Comparison of ENCODE assay signal across 30 cellular contexts in genomic region chr2:168146892-168147810, GRCh38.
DNase-seq lines count a peak whose midpoint lies in the region; ATAC-seq, FAIRE-seq and TF ChIP-seq lines count a peak whose summit lies in the region.
"Had no signal": no experiment of that assay in that cellular context is flagged by ENCODE, and none has a peak within 500 bp of the region (broad histone marks: within the 10 kb centered on the region; RNA-seq: fewer than 3 reads in every experiment).

No MANE protein-coding gene starts in this region.

- H3K79me2 ChIP-seq in HepG2 (ENCODE audit: insufficient read depth, low read length) = no peaks in the 10 kb centered on the region

- H3K4me3 ChIP-seq in HepG2 (replicated peaks in 1 of 3; ENCODE audit: insufficient read depth in 1 of 3, low read depth in 2 of 3, low read length in 3 of 3) = no peak overlapping the region
- H3K4me3 ChIP-seq: gastrocnemius medialis, HAP-1, mucosa of descending colon, ovary, SJSA1, thoracic aorta had no signal

- H3K4me3 Mint-ChIP-seq in natural killer cell (no peak overlapping the region), brain (no peak overlapping the region)
- no peak overlapping the region for H3K4me3 Mint-ChIP-seq in natural killer cell treated with Interleukin-12 subunit alpha and Interleukin-12 subunit beta and Interleukin-15 and Interleukin-18, amount 100 ng/mL, for 72 hours
- H3K4me3 Mint-ChIP-seq: activated T-cell treated with anti-CD3 and anti-CD28 coated beads, Interleukin-2, amount 50 U/mL, for 72 hours; central memory CD8-positive, alpha-beta T cell; effector memory CD8-positive, alpha-beta T cell; nephron progenitor cell had no signal

- ATAC-seq in natural killer cell (no peak), HepG2 (no peak), GM18909 (IDR thresholded peaks at IDR 0.05; ENCODE audit: poor library complexity, unreplicated experiment) (no peak), GM18520 (IDR thresholded peaks at IDR 0.05; ENCODE audit: unreplicated experiment) (no peak), GM19395 (IDR thresholded peaks at IDR 0.05; ENCODE audit: unreplicated experiment) (no peak)
- ATAC-seq in natural killer cell treated with Interleukin-12 subunit alpha and Interleukin-12 subunit beta and Interleukin-15 and Interleukin-18, amount 100 ng/mL, for 72 hours = no peak
- ATAC-seq: activated CD4-positive, CD25-positive, alpha-beta regulatory T cell treated with anti-CD3 and anti-CD28 coated beads, Interleukin-2, amount 50 U/mL, for 24 hours; activated T-cell treated with anti-CD3 and anti-CD28 coated beads, Interleukin-2, amount 50 U/mL, for 72 hours; effector memory CD8-positive, alpha-beta T cell; gastrocnemius medialis; mucosa of descending colon; stimulated activated naive CD8-positive, alpha-beta T cell treated with anti-CD3 and anti-CD28 coated beads, Interleukin-15, Interleukin-2, amounts not matched to agents 100 U/mL and 50 U/mL, for 24 hours had no signal

- POLR2A ChIA-PET in HepG2 (lab: Yijun Ruan, JAX) = no interaction called here

- H3K36me3 ChIP-seq in HepG2 (replicated peaks in 1 of 2; ENCODE audit: control insufficient read depth in 1 of 2, insufficient read depth in 2 of 2, low read length in 2 of 2) = peaks cover 1 to 25% of the 10 kb centered on the region in 2 experiments
- H3K36me3 ChIP-seq: gastrocnemius medialis, HAP-1, ovary, thoracic aorta had no signal

- H3K4me1 Mint-ChIP-seq in natural killer cell = peaks cover 48 to 70% of the 10 kb centered on the region in 2 donors
- H3K4me1 Mint-ChIP-seq in natural killer cell treated with Interleukin-12 subunit alpha and Interleukin-12 subunit beta and Interleukin-15 and Interleukin-18, amount 100 ng/mL, for 72 hours (ENCODE audit: low read depth in 2 of 2) = peaks cover 10 to 42% of the 10 kb centered on the region in 2 donors
- H3K4me1 Mint-ChIP-seq in brain = peaks cover 74% of the 10 kb centered on the region

- no peak for TF ChIP-seq RAD21 in HepG2 (CRISPR knock-in tag; IDR thresholded peaks at IDR 0.05)

- no peaks in the 10 kb centered on the region for H3K27me3 ChIP-seq in HepG2 (ENCODE audit: control insufficient read depth in 1 of 2, insufficient read depth in 2 of 2, low read length in 2 of 2)
- H3K27me3 ChIP-seq: gastrocnemius medialis, ovary, SJSA1 had no signal

- peak overlapping the region; percentile 23 to 38 for H3K27ac Mint-ChIP-seq in natural killer cell
- H3K27ac Mint-ChIP-seq in natural killer cell treated with Interleukin-12 subunit alpha and Interleukin-12 subunit beta and Interleukin-15 and Interleukin-18, amount 100 ng/mL, for 72 hours = peak overlapping the region in 1 of 2 donors; percentile 40
- H3K27ac Mint-ChIP-seq in brain = peak overlapping the region in 4 of 5 experiments; percentile 10 to 66 (median 40)
- H3K27ac Mint-ChIP-seq: activated T-cell treated with anti-CD3 and anti-CD28 coated beads, Interleukin-2, amount 50 U/mL, for 72 hours; nephron progenitor cell had no signal

- no peaks in the 10 kb centered on the region for H3K9me3 Mint-ChIP-seq in natural killer cell
- no peaks in the 10 kb centered on the region for H3K9me3 Mint-ChIP-seq in natural killer cell treated with Interleukin-12 subunit alpha and Interleukin-12 subunit beta and Interleukin-15 and Interleukin-18, amount 100 ng/mL, for 72 hours
- no peaks in the 10 kb centered on the region for H3K9me3 Mint-ChIP-seq in brain
- H3K9me3 Mint-ChIP-seq: activated T-cell treated with anti-CD3 and anti-CD28 coated beads, Interleukin-2, amount 50 U/mL, for 72 hours; central memory CD8-positive, alpha-beta T cell; effector memory CD8-positive, alpha-beta T cell; nephron progenitor cell had no signal

- WGBS in HepG2 (ENCODE audit: low lambda C conversion rate) = 96% methylated on average over 9 of the region's 9 CpGs

- in situ Hi-C loops in HepG2 (cut with HindIII; ENCODE audit: extremely low pct_ligation_motif_present, low pct_unique_long_range_greater_than_20kb) = loop anchor here (25.0 kb wide), 1 partner anchor 765 kb away; the partner anchor contains the start of gene G6PC2

- no peak overlapping the region for H3K4me2 ChIP-seq in HepG2 (ENCODE audit: low read depth, low read length)

- no peak overlapping the region for H2AFZ ChIP-seq in HepG2 (ENCODE audit: low read length)

- no peak for FAIRE-seq in HepG2 (lab: Jason Lieb, UNC)
- FAIRE-seq: TTC549 had no signal

- CTCF ChIA-PET in HepG2 (lab: Yijun Ruan, JAX; ENCODE audit: low intra/inter-chr PET ratio, low total read pairs) = no interaction called here

- no TSS peak for BruUV-seq in HepG2 (replicated peaks; lab: Mats Ljungman, UMichigan)

- TF ChIP-seq POLR2A in HepG2 (IDR thresholded peaks at IDR 0.05; ENCODE audit: insufficient read depth in 1 of 2, low read depth in 2 of 2, low read length in 2 of 2) = no peak

- intact Hi-C loops in natural killer cell (cut with micrococcal nuclease) = no loop called here
- intact Hi-C loops in HepG2 (cut with micrococcal nuclease; ENCODE audit: unreplicated experiment) = no loop called here

- no peak overlapping the region for H3K27ac ChIP-seq in HepG2 (ENCODE audit: extremely low read length, insufficient read depth, low read length)
- H3K27ac ChIP-seq: ovary, SJSA1, thoracic aorta had no signal

- peaks cover 34% of the 10 kb centered on the region for H3K4me1 ChIP-seq in HepG2 (ENCODE audit: insufficient read depth, low read length)
- H3K4me1 ChIP-seq: HAP-1, SJSA1 had no signal

- no peak for TF ChIP-seq EP300 in HepG2 (IDR thresholded peaks at IDR 0.05; ENCODE audit: low read depth in 2 of 2, low read length in 2 of 2)
- TF ChIP-seq EP300 in HepG2 (CRISPR knock-in tag; IDR thresholded peaks at IDR 0.05; ENCODE audit: borderline replicate concordance) = no peak

- H3K36me3 Mint-ChIP-seq in natural killer cell = no peaks in the 10 kb centered on the region
- no peaks in the 10 kb centered on the region for H3K36me3 Mint-ChIP-seq in natural killer cell treated with Interleukin-12 subunit alpha and Interleukin-12 subunit beta and Interleukin-15 and Interleukin-18, amount 100 ng/mL, for 72 hours
- peaks cover 33% of the 10 kb centered on the region for H3K36me3 Mint-ChIP-seq in brain

- H4K20me1 ChIP-seq in HepG2 (ENCODE audit: insufficient read depth, low read length) = no peaks in the 10 kb centered on the region

- H3K9me3 ChIP-seq in HepG2 (ENCODE audit: low read length) = no peaks in the 10 kb centered on the region
- H3K9me3 ChIP-seq: gastrocnemius medialis, HAP-1, mucosa of descending colon, ovary, SJSA1, thoracic aorta had no signal

- no peak for TF ChIP-seq CTCF in natural killer cell (IDR thresholded peaks at IDR 0.05)
- no peak for TF ChIP-seq CTCF in brain (conservative IDR thresholded peaks at IDR 0.05)
- no peak for TF ChIP-seq CTCF in HepG2 (CRISPR knock-in tag; IDR thresholded peaks at IDR 0.05)

- no peaks in the 10 kb centered on the region for H3K27me3 Mint-ChIP-seq in natural killer cell (ENCODE audit: low read depth in 2 of 2)
- no peaks in the 10 kb centered on the region for H3K27me3 Mint-ChIP-seq in natural killer cell treated with Interleukin-12 subunit alpha and Interleukin-12 subunit beta and Interleukin-15 and Interleukin-18, amount 100 ng/mL, for 72 hours
- H3K27me3 Mint-ChIP-seq in brain = peaks cover 3% of the 10 kb centered on the region
- H3K27me3 Mint-ChIP-seq: central memory CD8-positive, alpha-beta T cell; effector memory CD8-positive, alpha-beta T cell had no signal

- H3K9ac ChIP-seq in HepG2 (ENCODE audit: insufficient read depth, low read depth, low read length) = no peak overlapping the region

- DNase-seq in natural killer cell (no peak), HepG2 (ENCODE audit: low spot score) (no peak)
- no peak for DNase-seq in natural killer cell treated with Interleukin-12 subunit alpha and Interleukin-12 subunit beta and Interleukin-15 and Interleukin-18, amount 100 ng/mL, for 72 hours (ENCODE audit: low spot score)
- no peak for DNase-seq in stimulated activated CD4-positive, alpha-beta T cell treated with anti-CD3 and anti-CD28 coated beads, Interleukin-4, amount 100 ng/mL, for 4 hours
- DNase-seq: activated CD4-positive, alpha-beta T cell treated with anti-CD3 and anti-CD28 coated beads, Interleukin-2, amount 50 U/mL, for 4 hours; activated naive CD4-positive, alpha-beta T cell treated with Interleukin-2 at 50 U/mL for 16 hours; activated T-cell treated with anti-CD3 and anti-CD28 coated beads, Interleukin-2, amount 50 U/mL, for 72 hours; effector memory CD8-positive, alpha-beta T cell; EL; gastrocnemius medialis; Kasumi-1; left cardiac atrium; mammary epithelial cell; mucosa of descending colon; NCI-H2107; NCI-H748 treated with DMSO at 0.1 percent for 48 hours; nephron progenitor cell; ovary; RPMI8226; stimulated activated naive CD8-positive, alpha-beta T cell treated with anti-CD3 and anti-CD28 coated beads, Interleukin-15, Interleukin-2, amounts not matched to agents 100 U/mL and 50 U/mL, for 24 hours had no signal

TF ChIP-seq in HepG2, 621 proteins besides CTCF, POLR2A, EP300 and RAD21:
- TF ChIP-seq ZNF556 (CRISPR knock-in tag; IDR thresholded peaks at IDR 0.05; ENCODE audit: borderline replicate concordance) = no peak
- 0 out of 2 replicates have a peak, but pooled peaks have one; percentile 16 for TF ChIP-seq TCF7L2 (IDR thresholded peaks at IDR 0.05; ENCODE audit: low read depth, low read length)
